ENCODE assay signal across 39 cellular contexts in the genomic region with DNA sequence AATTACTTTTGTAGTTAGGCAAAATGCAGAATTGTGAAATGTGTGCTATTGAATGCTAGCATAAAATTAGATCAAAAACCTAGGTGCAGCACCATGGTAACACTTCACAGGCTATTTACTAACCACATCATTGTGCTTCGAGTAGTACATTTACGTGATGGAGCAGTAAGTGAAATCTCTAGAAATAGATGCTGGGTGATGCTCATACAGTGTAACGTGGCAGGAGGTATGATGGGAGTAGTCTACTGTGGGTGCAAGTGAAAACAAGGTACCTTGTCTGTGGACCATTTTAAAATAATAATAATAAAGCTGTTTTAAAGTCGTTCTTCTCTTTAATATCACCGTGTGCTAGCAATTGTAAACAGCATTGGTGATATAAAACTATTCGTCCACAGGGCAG.
"Had no signal": no experiment of that assay in that cellular context is flagged by ENCODE, and none has a peak within 500 bp of the region (broad histone marks: within the 10 kb centered on the region; RNA-seq: fewer than 3 reads in every experiment).

No MANE protein-coding gene starts in this region.

- H3K36me3 Mint-ChIP-seq: activated naive CD4-positive, alpha-beta T cell treated with anti-CD3 and anti-CD28 coated beads, Interleukin-2, amount 10 ng/mL, durations not matched to agents 7 days and 5 days; activated naive CD4-positive, alpha-beta T cell treated with anti-CD3 and anti-CD28 coated beads, Interleukin-2, amount 50 U/mL, for 72 hours; activated naive CD8-positive, alpha-beta T cell; activated naive CD8-positive, alpha-beta T cell treated with anti-CD3 and anti-CD28 coated beads, Interleukin-2, amount 10 ng/mL, durations not matched to agents 7 days and 5 days had no signal

- H3K4me3 Mint-ChIP-seq: activated naive CD4-positive, alpha-beta T cell treated with anti-CD3 and anti-CD28 coated beads for 36 hours; activated naive CD4-positive, alpha-beta T cell treated with anti-CD3 and anti-CD28 coated beads, Interleukin-2, amount 10 ng/mL, durations not matched to agents 7 days and 5 days; activated naive CD4-positive, alpha-beta T cell treated with anti-CD3 and anti-CD28 coated beads, Interleukin-2, amount 50 U/mL, for 24 hours; activated naive CD8-positive, alpha-beta T cell; activated naive CD8-positive, alpha-beta T cell treated with anti-CD3 and anti-CD28 coated beads, Interleukin-2, amount 10 ng/mL, durations not matched to agents 7 days and 5 days; activated naive CD8-positive, alpha-beta T cell treated with anti-CD3 and anti-CD28 coated beads, Interleukin-2, amount 50 U/mL, for 24 hours; activated T-cell treated with anti-CD3 and anti-CD28 coated beads, Interleukin-2, amount 50 U/mL, for 24 hours; activated T-cell treated with anti-CD3 and anti-CD28 coated beads, Interleukin-2, amount 50 U/mL, for 4 hours; activated T-cell treated with anti-CD3 and anti-CD28 coated beads, Interleukin-2, amount 50 U/mL, for 72 hours; activated T-helper 1 cell treated with anti-CD3 and anti-CD28 coated beads, Interleukin-12 subunit alpha, Interleukin-12 subunit beta, Interleukin-2, Interleukin-4 antibody, amounts not matched to agents 30 ng/mL and 10 ng/mL and 1 ng/mL, durations not matched to agents 14 hours and 24 hours and 36 hours; activated T-helper 17 cell treated with anti-CD3 and anti-CD28 coated beads, Interleukin-2, amount 50 U/mL, for 72 hours; brain; central memory CD8-positive, alpha-beta T cell had no signal

- H3K27me3 Mint-ChIP-seq: activated naive CD4-positive, alpha-beta T cell treated with anti-CD3 and anti-CD28 coated beads, Interleukin-2, amount 10 ng/mL, durations not matched to agents 7 days and 5 days; activated naive CD4-positive, alpha-beta T cell treated with anti-CD3 and anti-CD28 coated beads, Interleukin-2, amount 50 U/mL, for 24 hours; activated naive CD8-positive, alpha-beta T cell; activated naive CD8-positive, alpha-beta T cell treated with anti-CD3 and anti-CD28 coated beads, Interleukin-2, amount 10 ng/mL, durations not matched to agents 7 days and 5 days; activated naive CD8-positive, alpha-beta T cell treated with anti-CD3 and anti-CD28 coated beads, Interleukin-2, amount 50 U/mL, for 24 hours; activated T-cell treated with anti-CD3 and anti-CD28 coated beads, Interleukin-2, amount 50 U/mL, for 24 hours; activated T-helper 17 cell treated with anti-CD3 and anti-CD28 coated beads, Interleukin-2, amount 50 U/mL, for 72 hours; brain; central memory CD8-positive, alpha-beta T cell had no signal

- H3K4me1 ChIP-seq: adrenal gland, ascending aorta, body of pancreas, breast epithelium had no signal

- FAIRE-seq: astrocyte, bronchial epithelial cell had no signal

- DNase-seq: activated effector memory CD4-positive, alpha-beta T cell treated with anti-CD3 and anti-CD28 coated beads, Interleukin-2, amount 50 U/mL, for 16 hours; activated effector memory CD4-positive, alpha-beta T cell treated with Interleukin-2 at 50 U/mL for 16 hours; activated gamma-delta T cell; activated gamma-delta T cell treated with Interleukin-2 at 50 U/mL for 16 hours; activated naive CD4-positive, alpha-beta T cell; activated naive CD4-positive, alpha-beta T cell treated with anti-CD3 and anti-CD28 coated beads for 36 hours; activated naive CD4-positive, alpha-beta T cell treated with anti-CD3 and anti-CD28 coated beads, Interleukin-2, amount 10 ng/mL, durations not matched to agents 7 days and 5 days; activated naive CD4-positive, alpha-beta T cell treated with anti-CD3 and anti-CD28 coated beads, Interleukin-2, amount 50 U/mL, for 16 hours; activated naive CD4-positive, alpha-beta T cell treated with Interleukin-2 at 50 U/mL for 16 hours; activated naive CD8-positive, alpha-beta T cell treated with anti-CD3 and anti-CD28 coated beads, Interleukin-2, amount 10 ng/mL, durations not matched to agents 7 days and 5 days; activated naive CD8-positive, alpha-beta T cell treated with anti-CD3 and anti-CD28 coated beads, Interleukin-2, amount 50 U/mL, for 24 hours; activated T-cell treated with anti-CD3 and anti-CD28 coated beads for 4 hours; activated T-cell treated with anti-CD3 and anti-CD28 coated beads, Interleukin-2, amount 50 U/mL, for 1 hour; activated T-cell treated with anti-CD3 and anti-CD28 coated beads, Interleukin-2, amount 50 U/mL, for 24 hours; activated T-cell treated with anti-CD3 and anti-CD28 coated beads, Interleukin-2, amount 50 U/mL, for 4 hours; activated T-cell treated with anti-CD3 and anti-CD28 coated beads, Interleukin-2, amount 50 U/mL, for 48 hours; activated T-cell treated with anti-CD3 and anti-CD28 coated beads, Interleukin-2, amount 50 U/mL, for 72 hours; adrenal gland; amniotic stem cell; amygdala; anterior cingulate cortex; body of pancreas; brain microvascular endothelial cell; caudate nucleus; central memory CD4-positive, alpha-beta T cell; cerebellar nuclear complex had no signal

- H3K9me3 ChIP-seq: adrenal gland, ascending aorta, body of pancreas, breast epithelium had no signal

- H3K27ac ChIP-seq: adrenal gland, ascending aorta, body of pancreas, brain microvascular endothelial cell, breast epithelium, cardiac muscle cell had no signal

- H3K36me3 ChIP-seq: adrenal gland, brain microvascular endothelial cell, breast epithelium, cardiac muscle cell had no signal

- H3K4me3 ChIP-seq: adrenal gland, ascending aorta, body of pancreas, breast epithelium, cardiac muscle cell had no signal

- H3K27me3 ChIP-seq: adrenal gland, ascending aorta, body of pancreas, brain microvascular endothelial cell, breast epithelium, cardiac muscle cell had no signal

- ATAC-seq: activated naive CD4-positive, alpha-beta T cell treated with anti-CD3 and anti-CD28 coated beads, Interleukin-2, amount 50 U/mL, for 72 hours; activated naive CD8-positive, alpha-beta T cell treated with anti-CD3 and anti-CD28 coated beads, Interleukin-2, amount 50 U/mL, for 24 hours; activated T-cell treated with anti-CD3 and anti-CD28 coated beads, Interleukin-2, amount 50 U/mL, for 4 hours; activated T-cell treated with anti-CD3 and anti-CD28 coated beads, Interleukin-2, amount 50 U/mL, for 72 hours; activated T-helper 17 cell treated with anti-CD3 and anti-CD28 coated beads, Interleukin-2, amount 50 U/mL, for 72 hours; body of pancreas had no signal

- H3K9me3 Mint-ChIP-seq: activated naive CD4-positive, alpha-beta T cell treated with anti-CD3 and anti-CD28 coated beads for 36 hours; activated naive CD4-positive, alpha-beta T cell treated with anti-CD3 and anti-CD28 coated beads, Interleukin-2, amount 10 ng/mL, durations not matched to agents 7 days and 5 days; activated naive CD4-positive, alpha-beta T cell treated with anti-CD3 and anti-CD28 coated beads, Interleukin-2, amount 50 U/mL, for 24 hours; activated naive CD4-positive, alpha-beta T cell treated with anti-CD3 and anti-CD28 coated beads, Interleukin-2, amount 50 U/mL, for 72 hours; activated naive CD8-positive, alpha-beta T cell treated with anti-CD3 and anti-CD28 coated beads, Interleukin-2, amount 10 ng/mL, durations not matched to agents 7 days and 5 days; activated naive CD8-positive, alpha-beta T cell treated with anti-CD3 and anti-CD28 coated beads, Interleukin-2, amount 50 U/mL, for 24 hours; activated T-cell treated with anti-CD3 and anti-CD28 coated beads, Interleukin-2, amount 50 U/mL, for 24 hours; activated T-cell treated with anti-CD3 and anti-CD28 coated beads, Interleukin-2, amount 50 U/mL, for 4 hours; activated T-cell treated with anti-CD3 and anti-CD28 coated beads, Interleukin-2, amount 50 U/mL, for 72 hours; activated T-helper 1 cell treated with anti-CD3 and anti-CD28 coated beads, Interleukin-12 subunit alpha, Interleukin-12 subunit beta, Interleukin-2, Interleukin-4 antibody, amounts not matched to agents 30 ng/mL and 10 ng/mL and 1 ng/mL, durations not matched to agents 14 hours and 24 hours and 36 hours; activated T-helper 17 cell treated with anti-CD3 and anti-CD28 coated beads, Interleukin-2, amount 50 U/mL, for 72 hours; activated T-helper 2 cell treated with anti-CD3 and anti-CD28 coated beads, Interferon-gamma antibody, Interleukin-2, Interleukin-4, amounts not matched to agents 10 μg/mL and 5 μg/mL and 100 μg/mL, durations not matched to agents 14 hours and 24 hours and 36 hours; brain; central memory CD8-positive, alpha-beta T cell had no signal

- H3K4me1 Mint-ChIP-seq: activated naive CD4-positive, alpha-beta T cell treated with anti-CD3 and anti-CD28 coated beads, Interleukin-2, amount 10 ng/mL, durations not matched to agents 7 days and 5 days; activated naive CD4-positive, alpha-beta T cell treated with anti-CD3 and anti-CD28 coated beads, Interleukin-2, amount 50 U/mL, for 24 hours; activated naive CD8-positive, alpha-beta T cell treated with anti-CD3 and anti-CD28 coated beads, Interleukin-2, amount 10 ng/mL, durations not matched to agents 7 days and 5 days; activated naive CD8-positive, alpha-beta T cell treated with anti-CD3 and anti-CD28 coated beads, Interleukin-2, amount 50 U/mL, for 24 hours; activated T-helper 17 cell treated with anti-CD3 and anti-CD28 coated beads, Interleukin-2, amount 50 U/mL, for 72 hours; brain; central memory CD8-positive, alpha-beta T cell had no signal

- H3K27ac Mint-ChIP-seq: activated naive CD4-positive, alpha-beta T cell treated with anti-CD3 and anti-CD28 coated beads for 36 hours; activated naive CD4-positive, alpha-beta T cell treated with anti-CD3 and anti-CD28 coated beads, Interleukin-2, amount 10 ng/mL, durations not matched to agents 7 days and 5 days; activated naive CD4-positive, alpha-beta T cell treated with anti-CD3 and anti-CD28 coated beads, Interleukin-2, amount 50 U/mL, for 24 hours; activated naive CD4-positive, alpha-beta T cell treated with anti-CD3 and anti-CD28 coated beads, Interleukin-2, amount 50 U/mL, for 72 hours; activated naive CD8-positive, alpha-beta T cell; activated naive CD8-positive, alpha-beta T cell treated with anti-CD3 and anti-CD28 coated beads, Interleukin-2, amount 10 ng/mL, durations not matched to agents 7 days and 5 days; activated naive CD8-positive, alpha-beta T cell treated with anti-CD3 and anti-CD28 coated beads, Interleukin-2, amount 50 U/mL, for 24 hours; activated T-cell treated with anti-CD3 and anti-CD28 coated beads, Interleukin-2, amount 50 U/mL, for 24 hours; activated T-cell treated with anti-CD3 and anti-CD28 coated beads, Interleukin-2, amount 50 U/mL, for 72 hours; activated T-helper 1 cell treated with anti-CD3 and anti-CD28 coated beads, Interleukin-12 subunit alpha, Interleukin-12 subunit beta, Interleukin-2, Interleukin-4 antibody, amounts not matched to agents 30 ng/mL and 10 ng/mL and 1 ng/mL, durations not matched to agents 14 hours and 24 hours and 36 hours; activated T-helper 17 cell treated with anti-CD3 and anti-CD28 coated beads, Interleukin-2, amount 50 U/mL, for 72 hours; activated T-helper 2 cell treated with anti-CD3 and anti-CD28 coated beads, Interferon-gamma antibody, Interleukin-2, Interleukin-4, amounts not matched to agents 10 μg/mL and 5 μg/mL and 100 μg/mL, durations not matched to agents 14 hours and 24 hours and 36 hours; brain had no signal
